In the genomic region with DNA sequence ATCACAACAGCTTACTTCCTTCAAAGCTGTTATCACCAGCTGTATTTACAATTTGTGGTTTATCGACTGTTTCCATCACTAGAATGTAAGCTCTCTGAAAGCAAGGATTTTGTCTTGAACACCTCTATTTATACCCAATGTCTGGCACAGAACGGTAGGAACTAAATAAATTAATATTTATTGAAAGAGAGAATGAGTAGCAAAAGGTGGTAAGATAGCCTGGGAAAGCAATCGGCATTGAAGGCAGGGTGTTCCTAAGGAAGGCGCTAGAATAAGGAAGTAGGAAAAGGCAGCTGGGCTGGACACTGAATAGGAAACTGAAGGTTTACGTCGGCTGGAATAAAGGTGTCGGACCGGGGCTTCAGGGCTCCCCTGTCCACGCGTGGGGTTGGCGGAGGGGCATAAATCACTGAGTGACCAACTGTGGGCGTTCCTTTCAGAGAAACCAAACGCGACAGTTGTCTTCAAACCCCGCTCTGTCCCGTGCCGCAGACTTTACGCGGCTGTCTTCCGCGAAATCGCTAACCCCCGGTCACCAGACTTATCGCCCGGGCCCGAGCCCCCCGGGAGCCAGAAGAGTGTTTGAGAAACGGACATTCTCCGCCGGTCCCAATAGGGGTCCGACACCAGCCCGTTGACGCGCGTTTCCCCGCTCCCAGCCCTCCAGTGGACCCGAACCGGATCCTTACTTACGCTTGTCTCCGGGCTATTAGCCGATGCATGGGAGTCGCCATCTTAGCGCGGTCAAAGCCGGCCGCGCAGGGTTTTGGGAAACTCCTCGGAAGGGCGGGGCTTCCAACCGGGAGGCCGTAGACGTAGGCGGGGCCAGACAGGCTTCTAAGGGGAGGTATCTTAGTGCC, we compare ENCODE assay signal across 8 cellular contexts. TPM values are rescaled to one million over a fixed set of nuclear protein-coding genes. Genes with fewer than 3 reads are reported as not detected.
DNase-seq lines count a peak whose midpoint lies in the region; ATAC-seq and TF ChIP-seq lines count a peak whose summit lies in the region.

ZCCHC10 (minus strand) TSS at position 746 of the 860 bp plus-strand sequence; CDS start at position 734, 12 bp downstream.

- DNase-seq in C1 segment of cervical spinal cord (lab: John Stamatoyannopoulos, UW): peak; percentile 31 to 93 (median 82)
- peak; percentile 78 for DNase-seq in NCI-H748 treated with DMSO at 0.1 percent for 48 hours (lab: John Stamatoyannopoulos, UW)
- DNase-seq in activated CD4-positive, alpha-beta T cell treated with anti-CD3 and anti-CD28 coated beads, Interleukin-2, amount 50 U/mL, for 24 hours (ENCODE audit: low read depth in 1 of 2, low spot score in 1 of 2): peak; percentile 76 to 90
- DNase-seq in dedifferentiated amniotic fluid mesenchymal stem cell (ENCODE audit: extremely low spot score): peak; percentile 95
- peak; percentile 95 to 98 for DNase-seq in left lung
- peak; percentile 88 for DNase-seq in stimulated activated CD4-positive, alpha-beta T cell treated with anti-CD3 and anti-CD28 coated beads, Interleukin-2, amount 100 ng/mL, for 4 hours (ENCODE audit: low read depth)

- H3K9me3 ChIP-seq in left lung: no peaks in the 10 kb centered on the region

- intact Hi-C loops in left lung (cut with DNase I): no loop called here

- H3K36me3 ChIP-seq in left lung: peaks cover 0 to 15% of the 10 kb centered on the region in 2 donors

- H3K4me3 ChIP-seq in left lung: peak within 1 kb of the TSS; percentile 73 to 93

- peak; percentile 97 for ATAC-seq in GM19395 (IDR thresholded peaks at IDR 0.05; ENCODE audit: unreplicated experiment)
- peak; percentile 68 for ATAC-seq in HG03558 (IDR thresholded peaks at IDR 0.05; ENCODE audit: extremely low read depth, unreplicated experiment)
- peak; percentile 99 for ATAC-seq in left lung

- H3K27ac ChIP-seq in left lung: peak within 1 kb of the TSS; percentile 95 to 96

- peaks cover 11 to 23% of the 10 kb centered on the region in 2 donors for H3K4me1 ChIP-seq in left lung

- no peak for TF ChIP-seq CTCF in left lung (IDR thresholded peaks at IDR 0.05)

- H3K27me3 ChIP-seq in left lung: no peaks in the 10 kb centered on the region

RNA-seq across cellular contexts. Expression of gene ZCCHC10, which starts in this region (rescaled TPM):
- total RNA-seq in left lung: 10 to 100 TPM; 20.7 to 22.1 TPM

Comparison
In these comparisons a context has a peak if more than half of its experiments do, and no peak if none do; other contexts are left out.
1. Peak in every context shown above with its lines: DNase-seq, ATAC-seq, H3K4me3 ChIP-seq and H3K27ac ChIP-seq.